ENCODE assay signal across 23 cellular contexts in the genomic region with DNA sequence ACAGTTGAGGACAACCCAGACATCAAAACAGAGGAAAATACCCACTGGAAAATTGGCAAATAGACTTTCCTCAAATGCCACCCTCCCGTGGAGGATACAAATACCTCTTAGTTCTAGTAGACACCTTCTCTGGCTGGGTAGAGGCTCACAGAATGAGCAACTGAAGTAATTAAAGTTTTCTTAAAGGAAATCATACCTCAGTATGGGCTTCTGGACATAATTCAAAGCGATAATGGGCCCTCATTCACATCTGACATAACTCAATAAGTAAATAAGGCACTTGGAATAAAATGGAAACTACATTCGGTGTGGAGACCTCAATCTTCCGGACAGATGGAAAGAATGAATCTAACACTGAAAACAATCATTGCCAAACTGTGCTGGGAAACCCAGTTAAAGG.
"Had no signal": no experiment of that assay in that cellular context is flagged by ENCODE, and none has a peak within 500 bp of the region (broad histone marks: within the 10 kb centered on the region; RNA-seq: fewer than 3 reads in every experiment).

No MANE protein-coding gene starts in this region.

- H3K36me3 ChIP-seq: esophagus muscularis mucosa, sigmoid colon, spleen, upper lobe of left lung had no signal

- H3K4me1 ChIP-seq: body of pancreas, parathyroid adenoma, spleen, upper lobe of left lung had no signal

- H3K9ac ChIP-seq: parathyroid adenoma had no signal

- H3K79me2 ChIP-seq: parathyroid adenoma had no signal

- H2AFZ ChIP-seq: parathyroid adenoma had no signal

- H3K27me3 ChIP-seq: body of pancreas, esophagus muscularis mucosa, sigmoid colon, spleen, upper lobe of left lung had no signal

- DNase-seq: activated CD4-positive, alpha-beta memory T cell treated with anti-CD3 and anti-CD28 coated beads for 36 hours; activated CD4-positive, alpha-beta T cell treated with anti-CD3 and anti-CD28 coated beads for 48 hours; activated CD4-positive, CD25-positive, alpha-beta regulatory T cell; activated naive CD4-positive, alpha-beta T cell treated with anti-CD3 and anti-CD28 coated beads for 36 hours; activated naive CD8-positive, alpha-beta T cell treated with anti-CD3 and anti-CD28 coated beads, Interleukin-2, amount 10 ng/mL, durations not matched to agents 7 days and 5 days; activated T-cell treated with anti-CD3 and anti-CD28 coated beads, Interleukin-2, amount 50 U/mL, for 48 hours; amniotic stem cell; body of pancreas; caudate nucleus; effector memory CD8-positive, alpha-beta T cell; mammary epithelial cell; nephron progenitor cell; sigmoid colon; spleen; stimulated activated CD4-positive, alpha-beta T cell treated with anti-CD3 and anti-CD28 coated beads, Interleukin-4, amount 100 ng/mL, for 1 hour; stimulated activated naive CD4-positive, alpha-beta T cell; SW 1271; T-helper 17 cell; upper lobe of left lung had no signal

- H3K27ac ChIP-seq: body of pancreas, esophagus muscularis mucosa, parathyroid adenoma, sigmoid colon, SK-N-MC, spleen, upper lobe of left lung had no signal

- ATAC-seq: body of pancreas; effector memory CD8-positive, alpha-beta T cell; left lobe of liver; T-helper 17 cell had no signal

- H3K4me3 ChIP-seq: body of pancreas, esophagus muscularis mucosa, sigmoid colon, SK-N-MC, spleen, upper lobe of left lung had no signal

- H3K9me3 ChIP-seq: body of pancreas, esophagus muscularis mucosa, sigmoid colon, spleen, upper lobe of left lung had no signal
